1 cellular context compared by ENCODE assay signal in the genomic region with DNA sequence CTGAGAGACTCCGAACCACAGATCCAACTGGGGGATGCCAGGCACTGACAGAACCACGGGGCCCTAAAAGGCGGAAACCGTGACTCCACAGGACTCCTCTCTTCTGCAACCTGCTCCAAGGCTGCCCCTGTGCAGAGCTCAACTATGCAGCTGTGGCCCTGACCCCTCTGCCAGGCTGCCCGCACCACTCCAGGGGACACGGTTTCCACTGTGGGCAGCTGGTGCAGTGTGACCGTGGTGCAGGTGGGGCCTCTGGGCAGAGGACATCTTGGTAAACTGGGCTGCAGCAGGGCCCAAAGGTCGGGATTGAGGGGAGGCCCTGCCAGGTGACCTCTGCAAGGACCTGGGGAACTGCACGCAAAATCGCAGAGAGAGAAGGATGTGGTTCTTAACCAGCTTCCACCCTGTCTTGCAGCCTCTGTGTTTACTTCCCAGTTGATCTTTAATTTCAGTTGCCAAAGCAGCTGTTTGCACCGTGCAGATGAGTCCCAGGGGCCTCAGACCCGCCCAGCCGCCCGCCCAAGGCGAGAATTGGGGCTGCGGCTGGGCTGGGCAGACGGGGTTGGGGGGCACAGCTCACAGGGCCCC.
TF ChIP-seq lines count a peak whose summit lies in the region.

No MANE protein-coding gene starts in this region.

TF ChIP-seq in GM23338, 12 proteins besides CTCF, POLR2A, EP300 and RAD21 (continued from another document):
- no peak for TF ChIP-seq ZNF462 (CRISPR knock-in tag; IDR thresholded peaks at IDR 0.05)
- no peak for TF ChIP-seq JUNB (IDR thresholded peaks at IDR 0.05; ENCODE audit: unreplicated experiment)
- no peak for TF ChIP-seq ZNF331 (CRISPR knock-in tag; IDR thresholded peaks at IDR 0.05; ENCODE audit: low read depth)
